Comparison of ENCODE assay signal across 24 cellular contexts in genomic region chr16:15819046-15819445, GRCh38.
"Had no signal": no experiment of that assay in that cellular context is flagged by ENCODE, and none has a peak within 500 bp of the region (broad histone marks: within the 10 kb centered on the region; RNA-seq: fewer than 3 reads in every experiment).

No MANE protein-coding gene starts in this region.

- H2AFZ ChIP-seq: hepatocyte, parathyroid adenoma had no signal

- H3K27ac ChIP-seq: epithelial cell of prostate, hepatocyte, parathyroid adenoma, prostate gland, skin epidermis had no signal

- H3K4me3 ChIP-seq: esophagus squamous epithelium, hepatocyte, lung, prostate gland, skin epidermis had no signal

- H3K36me3 ChIP-seq: esophagus squamous epithelium, prostate gland had no signal

- H3K27me3 ChIP-seq: esophagus squamous epithelium had no signal

- DNase-seq: central memory CD4-positive, alpha-beta T cell; effector memory CD8-positive, alpha-beta T cell; esophagus squamous epithelium; foreskin fibroblast; kidney; left cardiac atrium; left ventricle myocardium superior; mesenchymal stem cell; midbrain; naive B cell; occipital lobe; retina; stimulated activated CD4-positive, alpha-beta T cell treated with anti-CD3 and anti-CD28 coated beads, Interleukin-2, amount 100 ng/mL, for 24 hours; stimulated activated CD4-positive, alpha-beta T cell treated with anti-CD3 and anti-CD28 coated beads, Interleukin-4, amount 100 ng/mL, for 4 hours; stimulated activated naive B cell treated with anti-CD40 and anti-IgM and Interleukin-4, amounts not matched to agents 10 μg/mL and 1 μg/mL and 100 μg/mL, for 72 hours; stimulated activated naive CD8-positive, alpha-beta T cell treated with anti-CD3 and anti-CD28 coated beads, Interleukin-15, amount 100 ng/mL, for 72 hours; substantia nigra had no signal

- H3K79me2 ChIP-seq: hepatocyte, parathyroid adenoma had no signal

- H3K4me1 ChIP-seq: parathyroid adenoma had no signal

- H3K9ac ChIP-seq: parathyroid adenoma had no signal

- FAIRE-seq: kidney had no signal

- H3K4me2 ChIP-seq: hepatocyte had no signal

- ATAC-seq: effector memory CD8-positive, alpha-beta T cell; left cardiac atrium; left ventricle myocardium superior; sciatic nerve; stimulated activated naive B cell treated with anti-CD40 and anti-IgM and Interleukin-4, amounts not matched to agents 10 μg/mL and 1 μg/mL and 100 μg/mL, for 72 hours; stimulated activated naive CD8-positive, alpha-beta T cell treated with anti-CD3 and anti-CD28 coated beads, Interleukin-15, amount 100 ng/mL, for 72 hours had no signal

- H3K9me3 ChIP-seq: prostate gland had no signal
